ENCODE assay signal across 7 cellular contexts in genomic region chr4:55635760-55636621, GRCh38. TPM values are rescaled to one million over a fixed set of nuclear protein-coding genes. Genes with fewer than 3 reads are reported as not detected.
DNase-seq lines count a peak whose midpoint lies in the region; ATAC-seq, FAIRE-seq and TF ChIP-seq lines count a peak whose summit lies in the region.

Gene NMU, minus strand, starts transcription at chr4:55636298. Its CDS starts 106 bp downstream, at chr4:55636192.

- ATAC-seq in HG02588 (IDR thresholded peaks at IDR 0.05; ENCODE audit: unreplicated experiment): peak; percentile 74
- ATAC-seq in gastroesophageal sphincter: peak; percentile 68
- ATAC-seq in HG03571 (IDR thresholded peaks at IDR 0.05; ENCODE audit: unreplicated experiment): no peak

- H3K4me2 ChIP-seq in parathyroid adenoma (ENCODE audit: low read length): peak within 1 kb of the TSS; percentile 64

- TF ChIP-seq POLR2A in GM12891 (IDR thresholded peaks at IDR 0.05; ENCODE audit: low read depth, low read length) (no peak), gastroesophageal sphincter (IDR thresholded peaks at IDR 0.05) (no peak)

- peaks cover 0 to 17% (median 13%) of the 10 kb centered on the region in 3 donors for H3K4me1 ChIP-seq in gastroesophageal sphincter
- no peaks in the 10 kb centered on the region for H3K4me1 ChIP-seq in parathyroid adenoma

- H3K9ac ChIP-seq in parathyroid adenoma: no peak within 1 kb of the TSS

- no peaks in the 10 kb centered on the region for H3K79me2 ChIP-seq in parathyroid adenoma

- peak within 1 kb of the TSS; percentile 60 for H2AFZ ChIP-seq in parathyroid adenoma

- FAIRE-seq in GM12891 (lab: Jason Lieb, UNC): no peak

- peaks cover 83% of the 10 kb centered on the region for H3K27me3 ChIP-seq in gastroesophageal sphincter
- H3K27me3 ChIP-seq in parathyroid adenoma (ENCODE audit: control insufficient read depth, insufficient read depth, low read length): no peaks in the 10 kb centered on the region

- TF ChIP-seq CTCF in gastroesophageal sphincter (IDR thresholded peaks at IDR 0.05): peak in 1 of 4 experiments; percentile 28
- TF ChIP-seq CTCF in parathyroid adenoma (IDR thresholded peaks at IDR 0.05): no peak

- DNase-seq in GM12891 (ENCODE audit: insufficient read length, low spot score): peak; percentile 45
- DNase-seq in NCI-H345 (lab: John Stamatoyannopoulos, UW): peak; percentile 75
- DNase-seq in activated T-cell treated with anti-CD3 and anti-CD28 coated beads, Interleukin-2, amount 50 U/mL, for 1 hour: peak; percentile 17

- H3K27ac ChIP-seq in gastroesophageal sphincter (no peak within 1 kb of the TSS), parathyroid adenoma (no peak within 1 kb of the TSS)

- H3K36me3 ChIP-seq in gastroesophageal sphincter (no peaks in the 10 kb centered on the region), parathyroid adenoma (ENCODE audit: control insufficient read depth, insufficient read depth, low read length) (no peaks in the 10 kb centered on the region)

- no peak for TF ChIP-seq EP300 in gastroesophageal sphincter (IDR thresholded peaks at IDR 0.05)

- WGBS in gastroesophageal sphincter (ENCODE audit: low coverage in 1 of 2), 2 donors: 0 to 1% methylated on average over 2 to 29 of the region's 75 CpGs

- peak within 1 kb of the TSS in 1 of 2 donors; percentile 48 for H3K4me3 ChIP-seq in gastroesophageal sphincter
- peak within 1 kb of the TSS; percentile 34 for H3K4me3 ChIP-seq in parathyroid adenoma (ENCODE audit: low read depth, low read length)

- H3K9me3 ChIP-seq in gastroesophageal sphincter (no peaks in the 10 kb centered on the region), parathyroid adenoma (ENCODE audit: control insufficient read depth, low read length) (no peaks in the 10 kb centered on the region)

TF ChIP-seq in GM12891, 5 proteins besides CTCF, POLR2A, EP300 and RAD21:
- TF ChIP-seq PAX5 (IDR thresholded peaks at IDR 0.05; ENCODE audit: insufficient read depth, low read length, severe bottlenecking) (no peak), POU2F2 (IDR thresholded peaks at IDR 0.05; ENCODE audit: low read depth, low read length) (no peak), POLR2AphosphoS5 (IDR thresholded peaks at IDR 0.05; ENCODE audit: low read depth, low read length) (no peak), TAF1 (IDR thresholded peaks at IDR 0.05; ENCODE audit: low read depth, low read length) (no peak), SPI1 (IDR thresholded peaks at IDR 0.05; ENCODE audit: low read depth, low read length) (no peak)

RNA-seq across cellular contexts. Expression of gene NMU, which starts in this region (rescaled TPM):
- not detected for polyA plus RNA-seq in GM12891 (2012; ENCODE audit: low read depth, missing spikeins)
- total RNA-seq in gastroesophageal sphincter: 1 to 10 TPM in 1 of 4 donors, not detected in 3; 1.6 TPM

Comparison
In these comparisons a context has a peak if more than half of its experiments do, and no peak if none do; other contexts are left out.
1. DNase-seq: peak in every context shown above with its lines; median percentile 75 in NCI-H345; 45 in GM12891; 17 in activated T-cell treated with anti-CD3 and anti-CD28 coated beads, Interleukin-2, amount 50 U/mL, for 1 hour.